ENCODE assay signal across 9 cellular contexts in genomic region chr3:11024181-11024580, GRCh38. TPM values are rescaled to one million over a fixed set of nuclear protein-coding genes. Genes with fewer than 3 reads are reported as not detected.
"Had no signal": no experiment of that assay in that cellular context is flagged by ENCODE, and none has a peak within 500 bp of the region (broad histone marks: within the 10 kb centered on the region; RNA-seq: fewer than 3 reads in every experiment).

No MANE protein-coding gene starts in this region.

- DNase-seq: IMR-90, KBM-7, KG1 had no signal

- FAIRE-seq: HTR-8/SVneo, K562 had no signal

- ATAC-seq: K562 had no signal

- H3K27ac ChIP-seq: HL-60 had no signal

- H3K4me3 ChIP-seq: K562 had no signal

RNA-seq across cellular contexts. Expression of gene SLC6A1, which starts 31.6 kb away (rescaled TPM):
- total RNA-seq: HT-29, HT1080, IMR-90, K562 had no signal
- polyA plus RNA-seq: IgD-negative memory B cell, K562 had no signal
